In the genomic region with DNA sequence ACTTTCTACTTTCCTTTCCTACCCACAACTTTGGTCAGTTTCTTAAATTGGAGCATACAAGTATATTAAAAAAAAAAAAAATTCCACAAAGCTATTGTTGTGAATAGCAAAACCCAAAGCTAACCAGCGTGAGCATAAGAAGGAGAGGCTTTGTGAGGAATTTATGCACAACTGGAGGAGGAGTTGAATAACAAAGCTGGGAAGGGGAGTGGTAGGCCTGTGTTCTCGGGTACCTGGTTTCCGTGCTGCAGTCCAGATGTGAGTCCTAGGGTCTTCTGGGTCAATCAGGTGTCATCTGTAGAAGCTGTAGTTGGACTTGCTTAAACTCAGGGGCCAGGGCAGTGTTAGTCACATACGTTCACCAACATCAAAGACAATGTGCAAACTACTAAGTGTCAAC, we compare ENCODE assay signal across 2 cellular contexts.
TF ChIP-seq lines count a peak whose summit lies in the region.

No MANE protein-coding gene starts in this region.

TF ChIP-seq in GM23338, 12 proteins besides CTCF, POLR2A, EP300 and RAD21 (continued from another document):
- TF ChIP-seq, protein P1, sequence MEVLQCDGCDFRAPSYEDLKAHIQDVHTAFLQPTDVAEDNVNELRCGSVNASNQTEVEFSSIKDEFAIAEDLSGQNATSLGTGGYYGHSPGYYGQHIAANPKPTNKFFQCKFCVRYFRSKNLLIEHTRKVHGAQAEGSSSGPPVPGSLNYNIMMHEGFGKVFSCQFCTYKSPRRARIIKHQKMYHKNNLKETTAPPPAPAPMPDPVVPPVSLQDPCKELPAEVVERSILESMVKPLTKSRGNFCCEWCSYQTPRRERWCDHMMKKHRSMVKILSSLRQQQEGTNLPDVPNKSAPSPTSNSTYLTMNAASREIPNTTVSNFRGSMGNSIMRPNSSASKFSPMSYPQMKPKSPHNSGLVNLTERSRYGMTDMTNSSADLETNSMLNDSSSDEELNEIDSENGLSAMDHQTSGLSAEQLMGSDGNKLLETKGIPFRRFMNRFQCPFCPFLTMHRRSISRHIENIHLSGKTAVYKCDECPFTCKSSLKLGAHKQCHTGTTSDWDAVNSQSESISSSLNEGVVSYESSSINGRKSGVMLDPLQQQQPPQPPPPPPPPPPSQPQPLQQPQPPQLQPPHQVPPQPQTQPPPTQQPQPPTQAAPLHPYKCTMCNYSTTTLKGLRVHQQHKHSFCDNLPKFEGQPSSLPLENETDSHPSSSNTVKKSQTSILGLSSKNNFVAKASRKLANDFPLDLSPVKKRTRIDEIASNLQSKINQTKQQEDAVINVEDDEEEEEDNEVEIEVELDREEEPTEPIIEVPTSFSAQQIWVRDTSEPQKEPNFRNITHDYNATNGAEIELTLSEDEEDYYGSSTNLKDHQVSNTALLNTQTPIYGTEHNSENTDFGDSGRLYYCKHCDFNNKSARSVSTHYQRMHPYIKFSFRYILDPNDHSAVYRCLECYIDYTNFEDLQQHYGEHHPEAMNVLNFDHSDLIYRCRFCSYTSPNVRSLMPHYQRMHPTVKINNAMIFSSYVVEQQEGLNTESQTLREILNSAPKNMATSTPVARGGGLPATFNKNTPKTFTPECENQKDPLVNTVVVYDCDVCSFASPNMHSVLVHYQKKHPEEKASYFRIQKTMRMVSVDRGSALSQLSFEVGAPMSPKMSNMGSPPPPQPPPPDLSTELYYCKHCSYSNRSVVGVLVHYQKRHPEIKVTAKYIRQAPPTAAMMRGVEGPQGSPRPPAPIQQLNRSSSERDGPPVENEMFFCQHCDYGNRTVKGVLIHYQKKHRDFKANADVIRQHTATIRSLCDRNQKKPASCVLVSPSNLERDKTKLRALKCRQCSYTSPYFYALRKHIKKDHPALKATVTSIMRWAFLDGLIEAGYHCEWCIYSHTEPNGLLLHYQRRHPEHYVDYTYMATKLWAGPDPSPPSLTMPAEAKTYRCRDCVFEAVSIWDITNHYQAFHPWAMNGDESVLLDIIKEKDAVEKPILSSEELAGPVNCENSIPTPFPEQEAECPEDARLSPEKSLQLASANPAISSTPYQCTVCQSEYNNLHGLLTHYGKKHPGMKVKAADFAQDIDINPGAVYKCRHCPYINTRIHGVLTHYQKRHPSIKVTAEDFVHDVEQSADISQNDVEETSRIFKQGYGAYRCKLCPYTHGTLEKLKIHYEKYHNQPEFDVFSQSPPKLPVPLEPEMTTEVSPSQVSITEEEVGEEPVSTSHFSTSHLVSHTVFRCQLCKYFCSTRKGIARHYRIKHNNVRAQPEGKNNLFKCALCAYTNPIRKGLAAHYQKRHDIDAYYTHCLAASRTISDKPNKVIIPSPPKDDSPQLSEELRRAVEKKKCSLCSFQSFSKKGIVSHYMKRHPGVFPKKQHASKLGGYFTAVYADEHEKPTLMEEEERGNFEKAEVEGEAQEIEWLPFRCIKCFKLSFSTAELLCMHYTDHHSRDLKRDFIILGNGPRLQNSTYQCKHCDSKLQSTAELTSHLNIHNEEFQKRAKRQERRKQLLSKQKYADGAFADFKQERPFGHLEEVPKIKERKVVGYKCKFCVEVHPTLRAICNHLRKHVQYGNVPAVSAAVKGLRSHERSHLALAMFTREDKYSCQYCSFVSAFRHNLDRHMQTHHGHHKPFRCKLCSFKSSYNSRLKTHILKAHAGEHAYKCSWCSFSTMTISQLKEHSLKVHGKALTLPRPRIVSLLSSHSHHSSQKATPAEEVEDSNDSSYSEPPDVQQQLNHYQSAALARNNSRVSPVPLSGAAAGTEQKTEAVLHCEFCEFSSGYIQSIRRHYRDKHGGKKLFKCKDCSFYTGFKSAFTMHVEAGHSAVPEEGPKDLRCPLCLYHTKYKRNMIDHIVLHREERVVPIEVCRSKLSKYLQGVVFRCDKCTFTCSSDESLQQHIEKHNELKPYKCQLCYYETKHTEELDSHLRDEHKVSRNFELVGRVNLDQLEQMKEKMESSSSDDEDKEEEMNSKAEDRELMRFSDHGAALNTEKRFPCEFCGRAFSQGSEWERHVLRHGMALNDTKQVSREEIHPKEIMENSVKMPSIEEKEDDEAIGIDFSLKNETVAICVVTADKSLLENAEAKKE (CRISPR knock-in tag; IDR thresholded peaks at IDR 0.05) = peak; percentile 41; the same call in 1 of the 2 replicates

TF ChIP-seq in WTC11, 78 proteins besides CTCF, POLR2A, EP300 and RAD21 (continued from another document):
- TF ChIP-seq, protein P2, sequence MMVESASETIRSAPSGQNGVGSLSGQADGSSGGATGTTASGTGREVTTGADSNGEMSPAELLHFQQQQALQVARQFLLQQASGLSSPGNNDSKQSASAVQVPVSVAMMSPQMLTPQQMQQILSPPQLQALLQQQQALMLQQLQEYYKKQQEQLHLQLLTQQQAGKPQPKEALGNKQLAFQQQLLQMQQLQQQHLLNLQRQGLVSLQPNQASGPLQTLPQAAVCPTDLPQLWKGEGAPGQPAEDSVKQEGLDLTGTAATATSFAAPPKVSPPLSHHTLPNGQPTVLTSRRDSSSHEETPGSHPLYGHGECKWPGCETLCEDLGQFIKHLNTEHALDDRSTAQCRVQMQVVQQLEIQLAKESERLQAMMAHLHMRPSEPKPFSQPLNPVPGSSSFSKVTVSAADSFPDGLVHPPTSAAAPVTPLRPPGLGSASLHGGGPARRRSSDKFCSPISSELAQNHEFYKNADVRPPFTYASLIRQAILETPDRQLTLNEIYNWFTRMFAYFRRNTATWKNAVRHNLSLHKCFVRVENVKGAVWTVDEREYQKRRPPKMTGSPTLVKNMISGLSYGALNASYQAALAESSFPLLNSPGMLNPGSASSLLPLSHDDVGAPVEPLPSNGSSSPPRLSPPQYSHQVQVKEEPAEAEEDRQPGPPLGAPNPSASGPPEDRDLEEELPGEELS (CRISPR knock-in tag; IDR thresholded peaks at IDR 0.05) = no peak
- TF ChIP-seq GRHL2 (CRISPR knock-in tag; IDR thresholded peaks at IDR 0.05; ENCODE audit: insufficient replicate concordance, severe bottlenecking) (no peak), NFE2L1 (CRISPR knock-in tag; IDR thresholded peaks at IDR 0.05) (no peak), IRF2 (CRISPR knock-in tag; IDR thresholded peaks at IDR 0.05; ENCODE audit: borderline replicate concordance, low read depth) (no peak), SP1 (CRISPR knock-in tag; conservative IDR thresholded peaks at IDR 0.05) (no peak), ZNF317 (CRISPR knock-in tag; IDR thresholded peaks at IDR 0.05; ENCODE audit: borderline replicate concordance, low read depth) (no peak)
- TF ChIP-seq, protein P3, sequence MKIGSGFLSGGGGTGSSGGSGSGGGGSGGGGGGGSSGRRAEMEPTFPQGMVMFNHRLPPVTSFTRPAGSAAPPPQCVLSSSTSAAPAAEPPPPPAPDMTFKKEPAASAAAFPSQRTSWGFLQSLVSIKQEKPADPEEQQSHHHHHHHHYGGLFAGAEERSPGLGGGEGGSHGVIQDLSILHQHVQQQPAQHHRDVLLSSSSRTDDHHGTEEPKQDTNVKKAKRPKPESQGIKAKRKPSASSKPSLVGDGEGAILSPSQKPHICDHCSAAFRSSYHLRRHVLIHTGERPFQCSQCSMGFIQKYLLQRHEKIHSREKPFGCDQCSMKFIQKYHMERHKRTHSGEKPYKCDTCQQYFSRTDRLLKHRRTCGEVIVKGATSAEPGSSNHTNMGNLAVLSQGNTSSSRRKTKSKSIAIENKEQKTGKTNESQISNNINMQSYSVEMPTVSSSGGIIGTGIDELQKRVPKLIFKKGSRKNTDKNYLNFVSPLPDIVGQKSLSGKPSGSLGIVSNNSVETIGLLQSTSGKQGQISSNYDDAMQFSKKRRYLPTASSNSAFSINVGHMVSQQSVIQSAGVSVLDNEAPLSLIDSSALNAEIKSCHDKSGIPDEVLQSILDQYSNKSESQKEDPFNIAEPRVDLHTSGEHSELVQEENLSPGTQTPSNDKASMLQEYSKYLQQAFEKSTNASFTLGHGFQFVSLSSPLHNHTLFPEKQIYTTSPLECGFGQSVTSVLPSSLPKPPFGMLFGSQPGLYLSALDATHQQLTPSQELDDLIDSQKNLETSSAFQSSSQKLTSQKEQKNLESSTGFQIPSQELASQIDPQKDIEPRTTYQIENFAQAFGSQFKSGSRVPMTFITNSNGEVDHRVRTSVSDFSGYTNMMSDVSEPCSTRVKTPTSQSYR (CRISPR knock-in tag; IDR thresholded peaks at IDR 0.05) = no peak
- TF ChIP-seq, protein P4, sequence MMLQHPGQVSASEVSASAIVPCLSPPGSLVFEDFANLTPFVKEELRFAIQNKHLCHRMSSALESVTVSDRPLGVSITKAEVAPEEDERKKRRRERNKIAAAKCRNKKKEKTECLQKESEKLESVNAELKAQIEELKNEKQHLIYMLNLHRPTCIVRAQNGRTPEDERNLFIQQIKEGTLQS (CRISPR knock-in tag; conservative IDR thresholded peaks at IDR 0.05) = no peak
